22 cellular contexts compared by ENCODE assay signal in the genomic region with DNA sequence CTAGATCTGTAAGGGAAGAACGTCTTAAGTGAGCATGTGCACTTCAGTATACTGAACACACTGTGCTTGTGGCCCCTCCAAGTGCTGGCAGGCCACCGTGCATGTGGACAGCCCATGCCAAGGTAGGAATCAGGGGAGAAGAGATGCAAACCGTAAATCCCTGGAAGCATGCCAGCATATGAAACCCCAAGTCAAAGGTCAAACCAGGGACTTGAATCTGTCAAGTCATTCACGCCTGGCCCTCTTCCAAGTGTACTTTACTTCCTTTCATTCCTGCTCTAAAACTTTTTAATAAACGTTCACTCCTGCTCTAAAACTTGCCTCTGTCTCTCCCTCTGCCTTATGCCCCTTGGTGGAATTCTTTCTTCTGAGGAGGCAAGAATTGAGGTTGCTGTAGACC. TPM values are rescaled to one million over a fixed set of nuclear protein-coding genes. Genes with fewer than 3 reads are reported as not detected.
DNase-seq lines count a peak whose midpoint lies in the region; ATAC-seq and TF ChIP-seq lines count a peak whose summit lies in the region.
"Had no signal": no experiment of that assay in that cellular context is flagged by ENCODE, and none has a peak within 500 bp of the region (broad histone marks: within the 10 kb centered on the region; RNA-seq: fewer than 3 reads in every experiment).

No MANE protein-coding gene starts in this region.

- H3K9me3 Mint-ChIP-seq in CD4-positive, alpha-beta T cell = no peaks in the 10 kb centered on the region
- no peaks in the 10 kb centered on the region for H3K9me3 Mint-ChIP-seq in activated CD8-positive, alpha-beta T cell treated with anti-CD3 and anti-CD28 coated beads, Interleukin-2, amount 10 ng/mL, durations not matched to agents 7 days and 5 days (ENCODE audit: insufficient read depth)
- H3K9me3 Mint-ChIP-seq in progenitor cell of endocrine pancreas (ENCODE audit: low read depth) = peaks cover 3% of the 10 kb centered on the region
- H3K9me3 Mint-ChIP-seq: naive thymus-derived CD8-positive, alpha-beta T cell; stimulated activated memory B cell treated with anti-CD40 and anti-IgM and Interleukin-4, amounts not matched to agents 10 μg/mL and 1 μg/mL and 100 μg/mL, for 72 hours; T-helper 1 cell treated with Interleukin-12 subunit alpha and Interleukin-12 subunit beta and Interleukin-4 antibody, amounts not matched to agents 30 μg/mL and 1 μg/mL, for 36 hours had no signal

- CTCF ChIA-PET in CD4-positive, alpha-beta T cell (lab: Charles Lee) = no interaction called here
- CTCF ChIA-PET in activated CD8-positive, alpha-beta T cell treated with anti-CD3 and anti-CD28 coated beads, Interleukin-2, amount 10 ng/mL, durations not matched to agents 7 days and 5 days (lab: Charles Lee) = no interaction called here

- no peaks in the 10 kb centered on the region for H3K27me3 ChIP-seq in CD4-positive, alpha-beta T cell (ENCODE audit: control insufficient read depth, insufficient read depth, low read length)
- H3K27me3 ChIP-seq in right lobe of liver = no peaks in the 10 kb centered on the region
- H3K27me3 ChIP-seq: BLaER1, upper lobe of right lung had no signal

- POLR2A ChIA-PET in CD4-positive, alpha-beta T cell (lab: Charles Lee) = no interaction called here
- POLR2A ChIA-PET in activated CD8-positive, alpha-beta T cell treated with anti-CD3 and anti-CD28 coated beads, Interleukin-2, amount 10 ng/mL, durations not matched to agents 7 days and 5 days (lab: Charles Lee) = interaction anchor here (4.0 kb wide), 1 partner anchor 26 kb away, joined by 49 read pairs; the partner anchor contains the start of gene TUFM

- TF ChIP-seq POLR2A in right lobe of liver (IDR thresholded peaks at IDR 0.05) = no peak

- intact Hi-C loops in CD4-positive, alpha-beta T cell (cut with DNase I, micrococcal nuclease) = loop anchor here in 1 of 2 experiments (10.0 kb wide), 1 partner anchor 1175 kb away; the partner anchor contains the start of genes HIRIP3 and INO80E
- intact Hi-C loops in right lobe of liver (cut with DNase I) = no loop called here

- peak overlapping the region; percentile 99 for H3K27ac Mint-ChIP-seq in CD4-positive, alpha-beta T cell
- no peak overlapping the region for H3K27ac Mint-ChIP-seq in activated CD8-positive, alpha-beta T cell treated with anti-CD3 and anti-CD28 coated beads, Interleukin-2, amount 10 ng/mL, durations not matched to agents 7 days and 5 days
- H3K27ac Mint-ChIP-seq in progenitor cell of endocrine pancreas = no peak overlapping the region
- H3K27ac Mint-ChIP-seq: stimulated activated memory B cell treated with anti-CD40 and anti-IgM and Interleukin-4, amounts not matched to agents 10 μg/mL and 1 μg/mL and 100 μg/mL, for 72 hours; T-helper 1 cell treated with Interleukin-12 subunit alpha and Interleukin-12 subunit beta and Interleukin-4 antibody, amounts not matched to agents 30 μg/mL and 1 μg/mL, for 36 hours had no signal

- ATAC-seq in CD4-positive, alpha-beta T cell (ENCODE audit: poor library complexity) = no peak
- ATAC-seq in activated CD8-positive, alpha-beta T cell treated with anti-CD3 and anti-CD28 coated beads, Interleukin-2, amount 10 ng/mL, durations not matched to agents 7 days and 5 days = no peak
- no peak for ATAC-seq in right lobe of liver
- ATAC-seq: esophagus mucosa; naive thymus-derived CD8-positive, alpha-beta T cell; stimulated activated memory B cell treated with anti-CD40 and anti-IgM and Interleukin-4, amounts not matched to agents 10 μg/mL and 1 μg/mL and 100 μg/mL, for 72 hours; upper lobe of right lung had no signal

- in situ Hi-C loops in GM13977 (cut with MboI; ENCODE audit: low pct_unique_long_range_greater_than_20kb, low sequenced_read_pairs, unreplicated experiment) = no loop called here

- no peak for TF ChIP-seq CTCF in CD4-positive, alpha-beta T cell (IDR thresholded peaks at IDR 0.05)
- no peak for TF ChIP-seq CTCF in GM20000 (IDR thresholded peaks at IDR 0.05; ENCODE audit: extremely low read depth, missing control alignments)
- no peak for TF ChIP-seq CTCF in right lobe of liver (IDR thresholded peaks at IDR 0.05)
- TF ChIP-seq CTCF in progenitor cell of endocrine pancreas (IDR thresholded peaks at IDR 0.05; ENCODE audit: unreplicated experiment) = no peak
- no peak for TF ChIP-seq CTCF in GM13977 (IDR thresholded peaks at IDR 0.05; ENCODE audit: extremely low read depth, insufficient read depth, missing control alignments)

- H3K4me1 ChIP-seq in right lobe of liver = peaks cover 0 to 34% (median 7%) of the 10 kb centered on the region in 4 donors

- 24% methylated on average over 5 of the region's 5 CpGs for WGBS in right lobe of liver (ENCODE audit: insufficient coverage, low coverage, low lambda C conversion rate, missing lambda C conversion rate)

- H3K4me3 ChIP-seq in right lobe of liver = no peak overlapping the region
- H3K4me3 ChIP-seq: BLaER1, upper lobe of right lung had no signal

- H3K36me3 Mint-ChIP-seq in CD4-positive, alpha-beta T cell (ENCODE audit: low read depth) = peaks cover 19% of the 10 kb centered on the region
- peaks cover 25% of the 10 kb centered on the region for H3K36me3 Mint-ChIP-seq in activated CD8-positive, alpha-beta T cell treated with anti-CD3 and anti-CD28 coated beads, Interleukin-2, amount 10 ng/mL, durations not matched to agents 7 days and 5 days (ENCODE audit: low read depth)
- peaks cover 2% of the 10 kb centered on the region for H3K36me3 Mint-ChIP-seq in progenitor cell of endocrine pancreas (ENCODE audit: insufficient read depth)

- no peak overlapping the region for H3K27ac ChIP-seq in CD4-positive, alpha-beta T cell (ENCODE audit: low read depth, low read length)
- peak overlapping the region in 2 of 3 donors; percentile 32 to 94 for H3K27ac ChIP-seq in right lobe of liver
- H3K27ac ChIP-seq: BLaER1, upper lobe of right lung had no signal

- no peaks in the 10 kb centered on the region for H3K27me3 Mint-ChIP-seq in CD4-positive, alpha-beta T cell
- H3K27me3 Mint-ChIP-seq in activated CD8-positive, alpha-beta T cell treated with anti-CD3 and anti-CD28 coated beads, Interleukin-2, amount 10 ng/mL, durations not matched to agents 7 days and 5 days (ENCODE audit: low read depth) = no peaks in the 10 kb centered on the region
- no peaks in the 10 kb centered on the region for H3K27me3 Mint-ChIP-seq in progenitor cell of endocrine pancreas
- H3K27me3 Mint-ChIP-seq: stimulated activated memory B cell treated with anti-CD40 and anti-IgM and Interleukin-4, amounts not matched to agents 10 μg/mL and 1 μg/mL and 100 μg/mL, for 72 hours had no signal

- H3K36me3 ChIP-seq in right lobe of liver = peaks cover 0 to 1% (median 0%) of the 10 kb centered on the region in 4 donors

- H3K4me1 Mint-ChIP-seq in CD4-positive, alpha-beta T cell (ENCODE audit: low read depth) = peaks cover 25% of the 10 kb centered on the region
- H3K4me1 Mint-ChIP-seq in activated CD8-positive, alpha-beta T cell treated with anti-CD3 and anti-CD28 coated beads, Interleukin-2, amount 10 ng/mL, durations not matched to agents 7 days and 5 days (ENCODE audit: low read depth) = peaks cover 19% of the 10 kb centered on the region
- H3K4me1 Mint-ChIP-seq in progenitor cell of endocrine pancreas (ENCODE audit: low read depth) = peaks cover 11% of the 10 kb centered on the region

- H3K4me3 Mint-ChIP-seq in CD4-positive, alpha-beta T cell = peak overlapping the region; percentile 48
- H3K4me3 Mint-ChIP-seq in activated CD8-positive, alpha-beta T cell treated with anti-CD3 and anti-CD28 coated beads, Interleukin-2, amount 10 ng/mL, durations not matched to agents 7 days and 5 days = peak overlapping the region; percentile 34
- no peak overlapping the region for H3K4me3 Mint-ChIP-seq in progenitor cell of endocrine pancreas (ENCODE audit: low read depth)
- H3K4me3 Mint-ChIP-seq: stimulated activated memory B cell treated with anti-CD40 and anti-IgM and Interleukin-4, amounts not matched to agents 10 μg/mL and 1 μg/mL and 100 μg/mL, for 72 hours; T-helper 1 cell treated with Interleukin-12 subunit alpha and Interleukin-12 subunit beta and Interleukin-4 antibody, amounts not matched to agents 30 μg/mL and 1 μg/mL, for 36 hours had no signal

- DNase-seq in CD4-positive, alpha-beta T cell = no peak
- DNase-seq in GM20000 (ENCODE audit: low spot score) (peak; percentile 1), right lobe of liver (peak in 2 of 3 donors; percentile 35 to 66), progenitor cell of endocrine pancreas (ENCODE audit: low spot score, unreplicated experiment) (no peak), GM13977 (ENCODE audit: low spot score) (no peak), germinal center (ENCODE audit: low spot score) (no peak), cerebellar cortex (ENCODE audit: low spot score) (no peak)
- no peak for DNase-seq in activated CD8-positive, alpha-beta T cell treated with anti-CD3 and anti-CD28 coated beads, Interleukin-2, amount 10 ng/mL, durations not matched to agents 7 days and 5 days
- DNase-seq: activated CD4-positive, alpha-beta T cell treated with anti-CD3 and anti-CD28 coated beads for 1 hour; activated naive CD4-positive, alpha-beta T cell treated with anti-CD3 and anti-CD28 coated beads, Interleukin-2, amount 50 U/mL, for 16 hours; DMS79; NCI-H1930; NCI-H446 treated with DMSO at 0.1 percent for 48 hours; SHP77; stimulated activated CD4-positive, alpha-beta T cell treated with anti-CD3 and anti-CD28 coated beads, Interleukin-12 subunit alpha, Interleukin-12 subunit beta, amount 100 ng/mL, for 4 hours; upper lobe of right lung had no signal

- H3K9me3 ChIP-seq in CD4-positive, alpha-beta T cell (ENCODE audit: control insufficient read depth, low read length) = no peaks in the 10 kb centered on the region
- no peaks in the 10 kb centered on the region for H3K9me3 ChIP-seq in right lobe of liver
- H3K9me3 ChIP-seq: BLaER1, upper lobe of right lung had no signal

RNA-seq across cellular contexts. Expression of gene ATXN2L, which starts 2.8 kb away (rescaled TPM):
- 100 to 1,000 TPM; 292 to 304 TPM for total RNA-seq in CD4-positive, alpha-beta T cell
- total RNA-seq in activated CD8-positive, alpha-beta T cell treated with anti-CD3 and anti-CD28 coated beads, Interleukin-2, amount 10 ng/mL, durations not matched to agents 7 days and 5 days = 100 to 1,000 TPM; 256 to 269 TPM
- total RNA-seq in right lobe of liver (10 to 100 TPM; 40.5 to 78.1 (median 57.2) TPM), progenitor cell of endocrine pancreas (248 and 256 TPM in 2 replicates)

RNA-seq across cellular contexts. Expression of gene TUFM, which starts 26.1 kb away (rescaled TPM):
- total RNA-seq in CD4-positive, alpha-beta T cell = 100 to 1,000 TPM; 102 to 103 TPM
- 100 to 1,000 TPM; 150 to 153 TPM for total RNA-seq in activated CD8-positive, alpha-beta T cell treated with anti-CD3 and anti-CD28 coated beads, Interleukin-2, amount 10 ng/mL, durations not matched to agents 7 days and 5 days
- total RNA-seq in right lobe of liver (100 to 1,000 TPM; 103 to 169 (median 141) TPM), progenitor cell of endocrine pancreas (158 and 168 TPM in 2 replicates)

RNA-seq across cellular contexts. Expression of gene SH2B1, which starts 43.6 kb away (rescaled TPM):
- 10 to 100 TPM; 50.6 to 58.9 TPM for total RNA-seq in CD4-positive, alpha-beta T cell
- total RNA-seq in activated CD8-positive, alpha-beta T cell treated with anti-CD3 and anti-CD28 coated beads, Interleukin-2, amount 10 ng/mL, durations not matched to agents 7 days and 5 days = 10 to 100 TPM; 47.8 to 52.2 TPM
- total RNA-seq in right lobe of liver (10 to 100 TPM; 13.2 to 27.1 (median 20.6) TPM), progenitor cell of endocrine pancreas (72.8 and 75.1 TPM in 2 replicates)

RNA-seq across cellular contexts. Expression of gene ATP2A1, which starts 58.3 kb away (rescaled TPM):
- under 1 TPM; 0.56 to 0.77 TPM for total RNA-seq in CD4-positive, alpha-beta T cell
- total RNA-seq in activated CD8-positive, alpha-beta T cell treated with anti-CD3 and anti-CD28 coated beads, Interleukin-2, amount 10 ng/mL, durations not matched to agents 7 days and 5 days = 1 to 10 TPM; 1.8 to 2.1 TPM
- total RNA-seq in right lobe of liver (1 to 10 TPM in 2 of 6 experiments, under 1 TPM in 4; 0.42 to 3.6 (median 0.77) TPM), progenitor cell of endocrine pancreas (2.7 and 3.0 TPM in 2 replicates)
- total RNA-seq: M059J had no signal

Comparison
In these comparisons a context has a peak if more than half of its experiments do, and no peak if none do; other contexts are left out.
1. DNase-seq: peak in GM20000 (single experiment) and right lobe of liver (2 of 3); none in CD4-positive, alpha-beta T cell (0 of 10), activated CD8-positive, alpha-beta T cell treated with anti-CD3 and anti-CD28 coated beads, Interleukin-2, amount 10 ng/mL, durations not matched to agents 7 days and 5 days (single experiment), progenitor cell of endocrine pancreas (single experiment), GM13977 (single experiment), germinal center (single experiment) and cerebellar cortex (single experiment).